In the genomic region with DNA sequence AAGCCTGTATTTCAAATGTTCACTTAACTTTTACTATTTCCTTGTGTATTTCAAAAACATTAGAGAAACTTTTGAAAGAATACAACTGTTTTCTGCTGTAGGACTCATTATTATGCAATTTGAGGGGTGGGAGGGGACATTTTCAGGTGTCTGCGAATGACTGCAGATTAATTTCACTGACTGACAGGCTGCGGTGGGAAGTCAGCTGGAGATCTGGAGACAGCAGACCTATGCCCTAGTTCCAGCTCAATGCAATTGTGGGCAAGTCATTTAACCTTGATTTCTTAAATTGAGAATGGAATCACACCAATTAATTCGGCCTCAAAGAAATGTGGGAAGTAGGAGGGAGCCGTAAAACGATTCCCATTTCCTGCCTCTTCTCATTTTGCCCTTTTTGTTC, we compare ENCODE assay signal across 15 cellular contexts.
DNase-seq lines count a peak whose midpoint lies in the region; ATAC-seq and TF ChIP-seq lines count a peak whose summit lies in the region.
"Had no signal": no experiment of that assay in that cellular context is flagged by ENCODE, and none has a peak within 500 bp of the region (broad histone marks: within the 10 kb centered on the region; RNA-seq: fewer than 3 reads in every experiment).

No MANE protein-coding gene starts in this region.

- ATAC-seq in GM23338 (peak; percentile 21), WTC11 (peak; percentile 4; the same call in 1 of the 2 replicates), HG03139 (IDR thresholded peaks at IDR 0.05; ENCODE audit: unreplicated experiment) (no peak)
- ATAC-seq: A549 had no signal

- no peak overlapping the region for H3K27ac Mint-ChIP-seq in GM23338
- no peak overlapping the region for H3K27ac Mint-ChIP-seq in WTC11
- H3K27ac Mint-ChIP-seq: IgD-negative memory B cell had no signal

- no peak overlapping the region for H2AFZ ChIP-seq in GM23338

- H3K79me2 ChIP-seq in GM23338 (replicated peaks; ENCODE audit: insufficient read depth), result no peaks in the 10 kb centered on the region

- H3K36me3 Mint-ChIP-seq in GM23338 (ENCODE audit: low read depth) (no peaks in the 10 kb centered on the region), WTC11 (no peaks in the 10 kb centered on the region)
- H3K36me3 Mint-ChIP-seq: CD4-positive, alpha-beta memory T cell; IgD-negative memory B cell had no signal

- H3K36me3 ChIP-seq in GM23338 (ENCODE audit: insufficient read depth), result no peaks in the 10 kb centered on the region
- H3K36me3 ChIP-seq: BE2C had no signal

- no peaks in the 10 kb centered on the region; the same call in 1 of the 2 replicates for H3K9me2 ChIP-seq in GM23338 (ENCODE audit: insufficient read depth)

- no peak overlapping the region for H3K4me3 Mint-ChIP-seq in GM23338
- H3K4me3 Mint-ChIP-seq in WTC11, result peak overlapping the region; percentile 44; the same call in 1 of the 2 replicates
- H3K4me3 Mint-ChIP-seq: CD4-positive, alpha-beta memory T cell; IgD-negative memory B cell had no signal

- H3K4me1 Mint-ChIP-seq in GM23338, result peaks cover 64% of the 10 kb centered on the region
- H3K4me1 Mint-ChIP-seq in WTC11, result peaks cover 66% of the 10 kb centered on the region
- H3K4me1 Mint-ChIP-seq: CD4-positive, alpha-beta memory T cell; IgD-negative memory B cell had no signal

- CTCF ChIA-PET in HEK293T (lab: Yijun Ruan, JAX), result interaction anchor here (0.6 to 1.0 kb wide), 2 partner anchors 462 to 467 kb away, joined by 3 to 8 read pairs; no protein-coding TSS in a partner anchor
- CTCF ChIA-PET in WTC11 (lab: Charles Lee), result no interaction called here

- TF ChIP-seq CTCF in GM23338 (conservative IDR thresholded peaks at IDR 0.05; ENCODE audit: low read depth in 2 of 2) (no peak), WTC11 (IDR thresholded peaks at IDR 0.05) (no peak)

- H3F3A ChIP-seq in GM23338 (replicated peaks; ENCODE audit: low read depth), result peaks cover 17% of the 10 kb centered on the region

- H3K4me2 ChIP-seq in GM23338, result peak overlapping the region; percentile 64
- H3K4me2 ChIP-seq: A549 had no signal

- 0 out of 2 replicates have a peak overlapping the region, but pooled peaks have one; percentile 10 for H3K27ac ChIP-seq in GM23338 (ENCODE audit: low read depth)
- H3K27ac ChIP-seq: A549, C4-2B had no signal

- no peaks in the 10 kb centered on the region for H3K27me3 ChIP-seq in GM23338 (ENCODE audit: insufficient read depth)
- H3K27me3 ChIP-seq: BE2C had no signal

- POLR2A ChIA-PET in HEK293T (lab: Yijun Ruan, JAX) (no interaction called here), WTC11 (lab: Charles Lee) (no interaction called here)

- H3K4me1 ChIP-seq in GM23338 (ENCODE audit: insufficient read depth), result peaks cover 62% of the 10 kb centered on the region
- H3K4me1 ChIP-seq: A549, BE2C had no signal

- no peaks in the 10 kb centered on the region for H4K20me1 ChIP-seq in GM23338 (replicated peaks; ENCODE audit: insufficient read depth)

- peaks cover 10% of the 10 kb centered on the region for H3K27me3 Mint-ChIP-seq in GM23338 (ENCODE audit: insufficient read depth, low read depth, poor library complexity)
- H3K27me3 Mint-ChIP-seq in WTC11 (ENCODE audit: low read depth), result peaks cover 70% of the 10 kb centered on the region

- H3K9me3 Mint-ChIP-seq in GM23338 (no peaks in the 10 kb centered on the region), WTC11 (no peaks in the 10 kb centered on the region)

- DNase-seq in GM23338 (ENCODE audit: low spot score) (peak; percentile 23), HEK293T (ENCODE audit: extremely low spot score) (no peak), WTC11 (ENCODE audit: low spot score) (no peak), left kidney (ENCODE audit: low read depth, low spot score) (peak; percentile 15), kidney tubule cell (ENCODE audit: low spot score) (no peak), NCI-H2227 (lab: John Stamatoyannopoulos, UW; ENCODE audit: unreplicated experiment) (no peak)
- DNase-seq: BE2C; CD4-positive, alpha-beta memory T cell; DMS79; GOT3 had no signal

- peak overlapping the region; percentile 13; the same call in 1 of the 2 replicates for H3K4me3 ChIP-seq in GM23338
- H3K4me3 ChIP-seq: A549, HAP-1 had no signal

TF ChIP-seq in GM23338, 12 proteins besides CTCF, POLR2A, EP300 and RAD21 (continues in another document):
- TF ChIP-seq REST (IDR thresholded peaks at IDR 0.05; ENCODE audit: unreplicated experiment) (no peak), POLR2AphosphoS5 (IDR thresholded peaks at IDR 0.05; ENCODE audit: low read depth) (no peak), STAT1 (IDR thresholded peaks at IDR 0.05; ENCODE audit: unreplicated experiment) (no peak)

TF ChIP-seq in HEK293T, 16 proteins besides CTCF, POLR2A, EP300 and RAD21:
- TF ChIP-seq SUZ12 (IDR thresholded peaks at IDR 0.05), result no peak
- TF ChIP-seq, protein P1, sequence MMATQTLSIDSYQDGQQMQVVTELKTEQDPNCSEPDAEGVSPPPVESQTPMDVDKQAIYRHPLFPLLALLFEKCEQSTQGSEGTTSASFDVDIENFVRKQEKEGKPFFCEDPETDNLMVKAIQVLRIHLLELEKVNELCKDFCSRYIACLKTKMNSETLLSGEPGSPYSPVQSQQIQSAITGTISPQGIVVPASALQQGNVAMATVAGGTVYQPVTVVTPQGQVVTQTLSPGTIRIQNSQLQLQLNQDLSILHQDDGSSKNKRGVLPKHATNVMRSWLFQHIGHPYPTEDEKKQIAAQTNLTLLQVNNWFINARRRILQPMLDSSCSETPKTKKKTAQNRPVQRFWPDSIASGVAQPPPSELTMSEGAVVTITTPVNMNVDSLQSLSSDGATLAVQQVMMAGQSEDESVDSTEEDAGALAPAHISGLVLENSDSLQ (IDR thresholded peaks at IDR 0.05), result peak; percentile 92

TF ChIP-seq in WTC11, 78 proteins besides CTCF, POLR2A, EP300 and RAD21 (continues in another document):
- TF ChIP-seq ZNF416 (CRISPR knock-in tag; IDR thresholded peaks at IDR 0.05) (no peak), HMGXB4 (CRISPR knock-in tag; IDR thresholded peaks at IDR 0.05) (no peak), MAX (CRISPR knock-in tag; IDR thresholded peaks at IDR 0.05) (no peak), FOXP1 (CRISPR knock-in tag; IDR thresholded peaks at IDR 0.05; ENCODE audit: borderline replicate concordance) (no peak), TP53 (CRISPR knock-in tag; IDR thresholded peaks at IDR 0.05) (no peak), ESRRA (CRISPR knock-in tag; IDR thresholded peaks at IDR 0.05; ENCODE audit: borderline replicate concordance) (no peak), NR3C1 (CRISPR knock-in tag; conservative IDR thresholded peaks at IDR 0.05; ENCODE audit: low read depth) (no peak), NFE2L1 (CRISPR knock-in tag; IDR thresholded peaks at IDR 0.05) (no peak), ZNF281 (CRISPR knock-in tag; IDR thresholded peaks at IDR 0.05) (no peak), ZNF121 (CRISPR knock-in tag; IDR thresholded peaks at IDR 0.05) (no peak), TEAD1 (CRISPR knock-in tag; IDR thresholded peaks at IDR 0.05) (no peak), OVOL2 (CRISPR knock-in tag; IDR thresholded peaks at IDR 0.05; ENCODE audit: borderline replicate concordance) (no peak), NR1H2 (CRISPR knock-in tag; IDR thresholded peaks at IDR 0.05) (no peak), GTF2I (CRISPR knock-in tag; conservative IDR thresholded peaks at IDR 0.05) (no peak), SOX15 (CRISPR knock-in tag; IDR thresholded peaks at IDR 0.05) (no peak)
- TF ChIP-seq, protein P2, sequence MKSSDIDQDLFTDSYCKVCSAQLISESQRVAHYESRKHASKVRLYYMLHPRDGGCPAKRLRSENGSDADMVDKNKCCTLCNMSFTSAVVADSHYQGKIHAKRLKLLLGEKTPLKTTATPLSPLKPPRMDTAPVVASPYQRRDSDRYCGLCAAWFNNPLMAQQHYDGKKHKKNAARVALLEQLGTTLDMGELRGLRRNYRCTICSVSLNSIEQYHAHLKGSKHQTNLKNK (CRISPR knock-in tag; IDR thresholded peaks at IDR 0.05), result no peak

Comparison
In these comparisons a context has a peak if more than half of its experiments do, and no peak if none do; other contexts are left out.
1. DNase-seq: peak in GM23338 (single experiment) and left kidney (single experiment); none in HEK293T (single experiment), WTC11 (single experiment), kidney tubule cell (single experiment) and NCI-H2227 (single experiment).